In genomic region chr12:115101518-115101917, GRCh38 we compare ENCODE assay signal across 8 cellular contexts.
"Had no signal": no experiment of that assay in that cellular context is flagged by ENCODE, and none has a peak within 500 bp of the region (broad histone marks: within the 10 kb centered on the region; RNA-seq: fewer than 3 reads in every experiment).

No MANE protein-coding gene starts in this region.

- H2AFZ ChIP-seq: GM23248, GM23338 had no signal

- H3K27ac Mint-ChIP-seq: GM23338, H9, HFFc6 had no signal

- H3K4me3 Mint-ChIP-seq: GM23338, H9, HFFc6 had no signal

- H3K9me3 ChIP-seq: HAP-1 had no signal

- H3K4me3 ChIP-seq: GM23248, GM23338, HAP-1 had no signal

- H3K4me1 Mint-ChIP-seq: GM23338 had no signal

- H3K27ac ChIP-seq: GM23248 had no signal

- H3K4me2 ChIP-seq: GM23338 had no signal

- H3K36me3 ChIP-seq: HAP-1 had no signal

- H3K9ac ChIP-seq: GM23248 had no signal

- DNase-seq: GM23248, GOT3, H9, HCEC 1CT, HFFc6 had no signal

- H3K9me3 Mint-ChIP-seq: HFFc6 had no signal

- ATAC-seq: GM23338, HCT116 had no signal

- H3K4me1 ChIP-seq: HAP-1 had no signal
